19 cellular contexts compared by ENCODE assay signal in the genomic region with DNA sequence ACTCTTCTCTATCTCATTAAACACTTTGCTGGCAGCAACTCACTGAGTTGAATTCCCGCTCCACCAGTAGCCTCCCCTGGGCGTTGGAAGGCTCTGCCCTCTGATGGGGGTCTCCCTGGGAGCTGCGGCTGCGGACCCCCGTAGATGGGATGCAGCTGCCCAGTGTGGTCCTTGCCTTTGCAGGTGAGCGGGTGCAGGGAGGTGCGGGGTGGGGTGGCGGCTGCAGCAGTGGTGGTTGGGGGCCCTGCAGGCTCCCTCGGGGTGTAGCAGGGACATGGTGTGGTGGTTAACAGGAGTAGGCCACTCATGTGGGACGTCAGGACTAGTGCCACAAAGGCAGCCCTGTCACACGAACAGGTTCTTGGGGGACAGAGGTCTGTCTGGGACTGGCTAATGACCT. TPM values are rescaled to one million over a fixed set of nuclear protein-coding genes. Genes with fewer than 3 reads are reported as not detected.
A peak's percentile ranks its signal among the peaks of the same experiment; 100 is the strongest.
DNase-seq lines count a peak whose midpoint lies in the region; ATAC-seq and TF ChIP-seq lines count a peak whose summit lies in the region.
"Had no signal": no experiment of that assay in that cellular context is flagged by ENCODE, and none has a peak within 500 bp of the region (broad histone marks: within the 10 kb centered on the region; RNA-seq: fewer than 3 reads in every experiment).

No MANE protein-coding gene starts in this region.

- H4K20me1 ChIP-seq in DND-41 (ENCODE audit: insufficient read depth, low read length) (peaks cover 70% of the 10 kb centered on the region), smooth muscle cell (ENCODE audit: low read depth) (peaks cover 91% of the 10 kb centered on the region)

- DNase-seq in T-helper 1 cell (no peak), DND-41 (no peak), nephron progenitor cell (no peak), kidney tubule cell (ENCODE audit: low spot score) (no peak), smooth muscle cell (lab: John Stamatoyannopoulos, UW; ENCODE audit: unreplicated experiment) (no peak)
- DNase-seq in effector memory CD4-positive, alpha-beta T cell, result no peak
- DNase-seq: anterior cingulate cortex, heart right ventricle, immature natural killer cell, NCI-H526 treated with DMSO at 0.1 percent for 48 hours, OCI-M1, SIG-M5, substantia nigra, T-helper 17 cell had no signal

- H3K27ac Mint-ChIP-seq in T-helper 1 cell treated with Interleukin-12 subunit alpha and Interleukin-12 subunit beta and Interleukin-4 antibody, amounts not matched to agents 30 μg/mL and 1 μg/mL, for 36 hours, result peak overlapping the region; percentile 81
- H3K27ac Mint-ChIP-seq in activated T-helper 17 cell treated with anti-CD3 and anti-CD28 coated beads, Interleukin-2, amount 50 U/mL, for 72 hours, result peak overlapping the region; percentile 80
- peak overlapping the region; percentile 85 for H3K27ac Mint-ChIP-seq in nephron progenitor cell
- H3K27ac Mint-ChIP-seq: T-helper 17 cell had no signal

- no peak for TF ChIP-seq CTCF in DND-41 (IDR thresholded peaks at IDR 0.05; ENCODE audit: borderline replicate concordance, extremely low read depth, low read length, poor library complexity, severe bottlenecking)
- TF ChIP-seq CTCF in nephron progenitor cell (IDR thresholded peaks at IDR 0.05), result no peak
- TF ChIP-seq CTCF in smooth muscle cell (IDR thresholded peaks at IDR 0.05; ENCODE audit: borderline replicate concordance, insufficient read depth, poor library complexity, severe bottlenecking), result no peak

- WGBS in smooth muscle cell (ENCODE audit: low lambda C conversion rate), result 95% methylated on average over 11 of the region's 11 CpGs

- H3K9me3 ChIP-seq in DND-41 (ENCODE audit: insufficient read depth, low read length, severe bottlenecking) (no peaks in the 10 kb centered on the region), smooth muscle cell (replicated peaks; ENCODE audit: low read depth) (no peaks in the 10 kb centered on the region)
- H3K9me3 ChIP-seq in effector memory CD4-positive, alpha-beta T cell (ENCODE audit: control insufficient read depth, low read length), result no peaks in the 10 kb centered on the region
- H3K9me3 ChIP-seq: heart right ventricle had no signal

- H3K4me3 ChIP-seq in DND-41 (ENCODE audit: low read depth in 1 of 2, low read length in 2 of 2) (peak overlapping the region in 1 of 2 experiments; percentile 19; a peak in 1 of 4 replicates), smooth muscle cell (no peak overlapping the region)
- H3K4me3 ChIP-seq in effector memory CD4-positive, alpha-beta T cell (ENCODE audit: insufficient read depth, low read depth, low read length, poor library complexity, severe bottlenecking), result no peak overlapping the region
- H3K4me3 ChIP-seq: heart right ventricle had no signal

- no peak for ATAC-seq in DND-41 (ENCODE audit: insufficient read depth, low read depth)
- no peak for ATAC-seq in activated T-helper 17 cell treated with anti-CD3 and anti-CD28 coated beads, Interleukin-2, amount 50 U/mL, for 72 hours (replicated peaks)
- ATAC-seq: heart right ventricle, sciatic nerve had no signal

- peaks cover 20% of the 10 kb centered on the region for H3F3A ChIP-seq in smooth muscle cell (ENCODE audit: low read depth)

- peaks cover 78% of the 10 kb centered on the region for H3K4me1 Mint-ChIP-seq in T-helper 1 cell treated with Interleukin-12 subunit alpha and Interleukin-12 subunit beta and Interleukin-4 antibody, amounts not matched to agents 30 μg/mL and 1 μg/mL, for 36 hours (ENCODE audit: low read depth)
- peaks cover 47% of the 10 kb centered on the region for H3K4me1 Mint-ChIP-seq in activated T-helper 17 cell treated with anti-CD3 and anti-CD28 coated beads, Interleukin-2, amount 50 U/mL, for 72 hours
- H3K4me1 Mint-ChIP-seq in nephron progenitor cell, result peaks cover 91% of the 10 kb centered on the region

- H3K36me3 Mint-ChIP-seq in T-helper 1 cell treated with Interleukin-12 subunit alpha and Interleukin-12 subunit beta and Interleukin-4 antibody, amounts not matched to agents 30 μg/mL and 1 μg/mL, for 36 hours (ENCODE audit: low read depth), result peaks cover 2% of the 10 kb centered on the region
- peaks cover 30% of the 10 kb centered on the region for H3K36me3 Mint-ChIP-seq in activated T-helper 17 cell treated with anti-CD3 and anti-CD28 coated beads, Interleukin-2, amount 50 U/mL, for 72 hours (ENCODE audit: low read depth)
- peaks cover under 1% of the 10 kb centered on the region for H3K36me3 Mint-ChIP-seq in nephron progenitor cell (ENCODE audit: low read depth)

- H3K27me3 Mint-ChIP-seq in T-helper 1 cell treated with Interleukin-12 subunit alpha and Interleukin-12 subunit beta and Interleukin-4 antibody, amounts not matched to agents 30 μg/mL and 1 μg/mL, for 36 hours (ENCODE audit: low read depth), result no peaks in the 10 kb centered on the region
- H3K27me3 Mint-ChIP-seq in activated T-helper 17 cell treated with anti-CD3 and anti-CD28 coated beads, Interleukin-2, amount 50 U/mL, for 72 hours, result no peaks in the 10 kb centered on the region
- peaks cover 5% of the 10 kb centered on the region for H3K27me3 Mint-ChIP-seq in nephron progenitor cell (ENCODE audit: low read depth, poor library complexity)
- H3K27me3 Mint-ChIP-seq: T-helper 17 cell had no signal

- no peak overlapping the region for H2AFZ ChIP-seq in DND-41 (ENCODE audit: low read depth, low read length)
- no peak overlapping the region for H2AFZ ChIP-seq in smooth muscle cell (ENCODE audit: low read depth)

- H3K4me2 ChIP-seq in DND-41 (ENCODE audit: insufficient read depth, low read length) (peak overlapping the region; percentile 51), smooth muscle cell (no peak overlapping the region)

- H3K9me3 Mint-ChIP-seq in T-helper 1 cell treated with Interleukin-12 subunit alpha and Interleukin-12 subunit beta and Interleukin-4 antibody, amounts not matched to agents 30 μg/mL and 1 μg/mL, for 36 hours, result no peaks in the 10 kb centered on the region
- H3K9me3 Mint-ChIP-seq in activated T-helper 17 cell treated with anti-CD3 and anti-CD28 coated beads, Interleukin-2, amount 50 U/mL, for 72 hours, result no peaks in the 10 kb centered on the region
- H3K9me3 Mint-ChIP-seq in nephron progenitor cell, result no peaks in the 10 kb centered on the region
- H3K9me3 Mint-ChIP-seq: immature natural killer cell had no signal

- H3K27me3 ChIP-seq in DND-41 (ENCODE audit: insufficient read depth, low read length, poor library complexity) (no peaks in the 10 kb centered on the region), smooth muscle cell (ENCODE audit: low read depth) (no peaks in the 10 kb centered on the region)
- H3K27me3 ChIP-seq in effector memory CD4-positive, alpha-beta T cell (replicated peaks; ENCODE audit: control insufficient read depth, insufficient read depth, low read length, poor library complexity, severe bottlenecking), result no peaks in the 10 kb centered on the region
- H3K27me3 ChIP-seq: heart right ventricle had no signal

- H3K4me3 Mint-ChIP-seq in T-helper 1 cell treated with Interleukin-12 subunit alpha and Interleukin-12 subunit beta and Interleukin-4 antibody, amounts not matched to agents 30 μg/mL and 1 μg/mL, for 36 hours, result no peak overlapping the region
- H3K4me3 Mint-ChIP-seq in activated T-helper 17 cell treated with anti-CD3 and anti-CD28 coated beads, Interleukin-2, amount 50 U/mL, for 72 hours, result peak overlapping the region; percentile 43
- no peak overlapping the region for H3K4me3 Mint-ChIP-seq in nephron progenitor cell
- H3K4me3 Mint-ChIP-seq: immature natural killer cell, T-helper 17 cell had no signal

- H3K9ac ChIP-seq in DND-41 (ENCODE audit: low read depth, low read length) (peak overlapping the region; percentile 42), smooth muscle cell (ENCODE audit: low read depth) (no peak overlapping the region)

- H3K27ac ChIP-seq in DND-41 (ENCODE audit: low read length) (peak overlapping the region; percentile 86), smooth muscle cell (ENCODE audit: low read depth) (no peak overlapping the region)
- no peak overlapping the region for H3K27ac ChIP-seq in effector memory CD4-positive, alpha-beta T cell (ENCODE audit: insufficient read depth, low read length, poor library complexity, severe bottlenecking)
- H3K27ac ChIP-seq: 22Rv1, C4-2B had no signal

- peaks cover 96% of the 10 kb centered on the region for H3K79me2 ChIP-seq in DND-41 (ENCODE audit: insufficient read depth, low read length)
- peaks cover 63% of the 10 kb centered on the region for H3K79me2 ChIP-seq in smooth muscle cell (ENCODE audit: low read depth)

- H3K4me1 ChIP-seq in DND-41 (ENCODE audit: insufficient read depth, low read length), result peaks cover 100% of the 10 kb centered on the region
- peaks cover 43% of the 10 kb centered on the region for H3K4me1 ChIP-seq in smooth muscle cell (ENCODE audit: low read depth)
- peaks cover 7% of the 10 kb centered on the region for H3K4me1 ChIP-seq in effector memory CD4-positive, alpha-beta T cell (ENCODE audit: control insufficient read depth, insufficient read depth, low read length, poor library complexity, severe bottlenecking)

- H3K36me3 ChIP-seq in DND-41 (ENCODE audit: insufficient read depth, low read length) (peaks cover 69% of the 10 kb centered on the region), smooth muscle cell (ENCODE audit: low read depth) (no peaks in the 10 kb centered on the region)
- no peaks in the 10 kb centered on the region for H3K36me3 ChIP-seq in effector memory CD4-positive, alpha-beta T cell (ENCODE audit: control insufficient read depth, insufficient read depth, low read length)

RNA-seq across cellular contexts. Expression of gene GALNT2, which starts 42.0 kb away (rescaled TPM):
- 10 to 100 TPM; 49.7 to 53.6 TPM for total RNA-seq in activated T-helper 17 cell treated with anti-CD3 and anti-CD28 coated beads, Interleukin-2, amount 50 U/mL, for 72 hours
- 76.4 and 91.0 TPM in 2 replicates for total RNA-seq in smooth muscle cell
- polyA plus RNA-seq in smooth muscle cell, result 152 and 162 TPM in 2 replicates
